ENCODE assay signal across 15 cellular contexts in genomic region chr5:111422747-111423455, GRCh38.
A peak's percentile ranks its signal among the peaks of the same experiment; 100 is the strongest.
DNase-seq lines count a peak whose midpoint lies in the region; ATAC-seq and TF ChIP-seq lines count a peak whose summit lies in the region.
"Had no signal": no experiment of that assay in that cellular context is flagged by ENCODE, and none has a peak within 500 bp of the region (broad histone marks: within the 10 kb centered on the region; RNA-seq: fewer than 3 reads in every experiment).

No MANE protein-coding gene starts in this region.

- no peaks in the 10 kb centered on the region for H3K9me3 ChIP-seq in prostate gland

- H3K9me3 Mint-ChIP-seq in mesothelial cell of epicardium = peaks cover 12% of the 10 kb centered on the region

- peaks cover 15% of the 10 kb centered on the region for H3K4me1 Mint-ChIP-seq in mesothelial cell of epicardium

- no peak overlapping the region for H3K4me3 ChIP-seq in prostate gland
- H3K4me3 ChIP-seq: GM12878, GM23338 had no signal

- no peaks in the 10 kb centered on the region for H3K27me3 ChIP-seq in prostate gland (replicated peaks; ENCODE audit: insufficient read depth)

- peaks cover 1% of the 10 kb centered on the region for H3K36me3 Mint-ChIP-seq in mesothelial cell of epicardium

- H3K4me3 Mint-ChIP-seq in mesothelial cell of epicardium = no peak overlapping the region
- H3K4me3 Mint-ChIP-seq: CD4-positive, alpha-beta memory T cell; GM23338; H9 had no signal

- no peaks in the 10 kb centered on the region for H3K4me1 ChIP-seq in prostate gland (replicated peaks)

- no peaks in the 10 kb centered on the region for H3K36me3 ChIP-seq in prostate gland

- TF ChIP-seq CTCF in mesothelial cell of epicardium (IDR thresholded peaks at IDR 0.05; ENCODE audit: unreplicated experiment) (no peak), prostate gland (IDR thresholded peaks at IDR 0.05) (no peak)

- intact Hi-C loops in prostate gland (cut with DNase I) = no loop called here

- DNase-seq in mesothelial cell of epicardium (ENCODE audit: low spot score in 2 of 2, unreplicated experiment in 2 of 2) (no peak), retina (peak; percentile 4), prostate gland (ENCODE audit: low spot score) (no peak)
- DNase-seq: C1 segment of cervical spinal cord; CD4-positive, alpha-beta memory T cell; EL; GDM1; H9 had no signal

- peak overlapping the region; percentile 87 for H3K27ac Mint-ChIP-seq in mesothelial cell of epicardium
- H3K27ac Mint-ChIP-seq: GM23338, H9 had no signal

- ATAC-seq in HG02610 (IDR thresholded peaks at IDR 0.05; ENCODE audit: unreplicated experiment) (peak; percentile 7), SK-N-SH treated with all-trans-retinoic acid at 6 μM for 48 hours (peak; percentile 82), GM21786 (IDR thresholded peaks at IDR 0.05; ENCODE audit: unreplicated experiment) (no peak), GM19324 (IDR thresholded peaks at IDR 0.05; ENCODE audit: low FRiP score, unreplicated experiment) (no peak)
- ATAC-seq: GM23338, HCT116 had no signal

- TF ChIP-seq POLR2A in prostate gland (IDR thresholded peaks at IDR 0.05) = no peak

- no peak overlapping the region for H3K27ac ChIP-seq in prostate gland

- 81% methylated on average over 2 of the region's 2 CpGs for WGBS in prostate gland

- H3K27me3 Mint-ChIP-seq in mesothelial cell of epicardium (ENCODE audit: low read depth) = no peaks in the 10 kb centered on the region
- H3K27me3 Mint-ChIP-seq: CD4-positive, alpha-beta memory T cell had no signal

TF ChIP-seq in SK-N-SH treated with all-trans-retinoic acid at 6 μM for 48 hours, 23 proteins besides CTCF, POLR2A, EP300 and RAD21:
- TF ChIP-seq ZC3H10 (CRISPR knock-in tag; IDR thresholded peaks at IDR 0.05) (0 out of 2 replicates have a peak, but pooled peaks have one; percentile 4), ISL1 (CRISPR knock-in tag; IDR thresholded peaks at IDR 0.05) (peak; percentile 67), CREB5 (CRISPR knock-in tag; IDR thresholded peaks at IDR 0.05; ENCODE audit: low read depth) (no peak), PATZ1 (CRISPR knock-in tag; IDR thresholded peaks at IDR 0.05; ENCODE audit: borderline replicate concordance) (0 out of 2 replicates have a peak, but pooled peaks have one; percentile 15), TSHZ2 (CRISPR knock-in tag; IDR thresholded peaks at IDR 0.05) (no peak), PPARA (CRISPR knock-in tag; IDR thresholded peaks at IDR 0.05; ENCODE audit: borderline replicate concordance) (no peak)

Comparison
In these comparisons a context has a peak if more than half of its experiments do, and no peak if none do; other contexts are left out.
1. ATAC-seq: peak in HG02610 (single experiment) and SK-N-SH treated with all-trans-retinoic acid at 6 μM for 48 hours (single experiment); none in GM21786 (single experiment) and GM19324 (single experiment).